ENCODE assay signal across 9 cellular contexts in genomic region chr18:48662021-48662661, GRCh38.
DNase-seq lines count a peak whose midpoint lies in the region; ATAC-seq, FAIRE-seq and TF ChIP-seq lines count a peak whose summit lies in the region.
"Had no signal": no experiment of that assay in that cellular context is flagged by ENCODE, and none has a peak within 500 bp of the region (broad histone marks: within the 10 kb centered on the region; RNA-seq: fewer than 3 reads in every experiment).

No MANE protein-coding gene starts in this region.

- no peaks in the 10 kb centered on the region for H3K9me3 ChIP-seq in pancreas

- H3K27ac ChIP-seq in pancreas: peak overlapping the region in 2 of 4 donors; percentile 52 to 55

- TF ChIP-seq CTCF in epithelial cell of esophagus (IDR thresholded peaks at IDR 0.05; ENCODE audit: insufficient read depth, low read depth, low read length, missing control alignments) (no peak), pancreas (IDR thresholded peaks at IDR 0.05) (no peak)

- peak; percentile 68 for DNase-seq in EL
- peak; percentile 89 for DNase-seq in NOMO-1 treated with DMSO at 0.1 percent for 48 hours (lab: John Stamatoyannopoulos, UW; ENCODE audit: unreplicated experiment)
- peak; percentile 77 for DNase-seq in epithelial cell of esophagus (ENCODE audit: low read depth)
- DNase-seq in pancreas: no peak
- DNase-seq in NCI-H1436 treated with DMSO at 0.1 percent for 48 hours (lab: John Stamatoyannopoulos, UW): no peak
- DNase-seq in activated naive CD4-positive, alpha-beta T cell treated with anti-CD3 and anti-CD28 coated beads, Interleukin-2, amount 50 U/mL, for 16 hours: no peak
- no peak for DNase-seq in COR-L47 (lab: John Stamatoyannopoulos, UW)

- no peak for FAIRE-seq in pancreas (lab: Jason Lieb, UNC)
- FAIRE-seq: GM12878 had no signal

- H3K27me3 ChIP-seq in pancreas: no peaks in the 10 kb centered on the region

- no peaks in the 10 kb centered on the region for H3K36me3 ChIP-seq in pancreas

- H3K4me3 ChIP-seq in epithelial cell of esophagus (ENCODE audit: low read length) (no peak overlapping the region), pancreas (no peak overlapping the region)
- H3K4me3 ChIP-seq: GM12878 had no signal

- H3K4me1 ChIP-seq in pancreas: no peaks in the 10 kb centered on the region

- 67 to 70% methylated on average over 9 of the region's 9 CpGs for WGBS in pancreas, 2 donors

- intact Hi-C loops in pancreas (cut with DNase I): loop anchor here in 2 of 3 donors (5.0 kb wide), 2 partner anchors 185 to 190 kb away; no protein-coding TSS in a partner anchor

- peak; percentile 59 to 75 (median 66) for ATAC-seq in pancreas
- ATAC-seq in HG02938 (IDR thresholded peaks at IDR 0.05; ENCODE audit: unreplicated experiment): no peak
- ATAC-seq: GM12878 had no signal

Comparison
In these comparisons a context has a peak if more than half of its experiments do, and no peak if none do; other contexts are left out.
1. DNase-seq: peak in EL (single experiment), NOMO-1 treated with DMSO at 0.1 percent for 48 hours (single experiment) and epithelial cell of esophagus (single experiment); none in pancreas (0 of 6), NCI-H1436 treated with DMSO at 0.1 percent for 48 hours (single experiment), activated naive CD4-positive, alpha-beta T cell treated with anti-CD3 and anti-CD28 coated beads, Interleukin-2, amount 50 U/mL, for 16 hours (single experiment) and COR-L47 (single experiment).